21 cellular contexts compared by ENCODE assay signal in the genomic region with DNA sequence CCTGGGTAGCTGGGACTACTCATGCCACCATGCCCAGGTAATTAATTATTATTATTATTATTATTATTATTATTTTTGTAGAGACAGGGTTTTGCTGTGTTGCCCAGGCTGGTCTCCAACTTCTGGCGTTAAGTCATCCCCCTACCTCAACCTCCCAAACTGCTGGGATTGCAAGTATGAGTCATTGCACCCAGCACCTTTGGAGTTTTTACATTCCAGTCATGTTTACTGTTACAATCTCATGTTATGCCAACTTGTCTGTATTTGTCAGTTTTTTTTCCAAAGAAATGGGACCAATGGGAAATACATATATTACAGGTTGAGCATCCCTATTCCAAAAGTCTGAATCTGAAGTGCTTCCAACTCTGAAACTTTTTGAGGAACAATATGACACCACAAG.
"Had no signal": no experiment of that assay in that cellular context is flagged by ENCODE, and none has a peak within 500 bp of the region (broad histone marks: within the 10 kb centered on the region; RNA-seq: fewer than 3 reads in every experiment).

No MANE protein-coding gene starts in this region.

- H3K27me3 ChIP-seq: MG63, SJCRH30 had no signal

- H3K27ac ChIP-seq: SJCRH30 had no signal

- DNase-seq: KBM-7, MG63, NCI-H1092, NCI-H1105 treated with DMSO at 0.1 percent for 48 hours, NCI-H1417 treated with DMSO at 0.1 percent for 48 hours, NCI-H146, NCI-H1694 treated with DMSO at 0.1 percent for 48 hours, NCI-H1930, NCI-H2081, NCI-H2107, NCI-H2227 treated with DMSO at 0.1 percent for 48 hours, NCI-H446, NCI-H510A, NCI-H524 treated with DMSO at 0.1 percent for 48 hours, NCI-H69, NCI-H774, SHP77 treated with DMSO at 0.1 percent for 48 hours, SJCRH30 had no signal

- H3K9me3 ChIP-seq: SJCRH30 had no signal

- H3K4me3 ChIP-seq: MG63, SJCRH30 had no signal

- ATAC-seq: Panc1, Right ventricle myocardium inferior, SK-N-SH treated with all-trans-retinoic acid at 6 μM for 48 hours had no signal

- H3K36me3 ChIP-seq: MG63, SJCRH30 had no signal

- H3K4me1 ChIP-seq: SJCRH30 had no signal
